In genomic region chr3:187983484-187984124, GRCh38 we compare ENCODE assay signal across 25 cellular contexts.
DNase-seq lines count a peak whose midpoint lies in the region; ATAC-seq and TF ChIP-seq lines count a peak whose summit lies in the region.
"Had no signal": no experiment of that assay in that cellular context is flagged by ENCODE, and none has a peak within 500 bp of the region (broad histone marks: within the 10 kb centered on the region; RNA-seq: fewer than 3 reads in every experiment).

No MANE protein-coding gene starts in this region.

- H3K4me3 ChIP-seq in adrenal gland (no peak overlapping the region), right atrium auricular region (no peak overlapping the region), gastrocnemius medialis (no peak overlapping the region)
- H3K4me3 ChIP-seq: coronary artery, esophagus muscularis mucosa, thoracic aorta had no signal

- TF ChIP-seq CTCF in adrenal gland (IDR thresholded peaks at IDR 0.05) (no peak), right atrium auricular region (IDR thresholded peaks at IDR 0.05) (no peak), gastrocnemius medialis (IDR thresholded peaks at IDR 0.05 in 4 of 5, conservative IDR thresholded peaks at IDR 0.05 in 1 of 5) (no peak)

- H3K27me3 ChIP-seq in adrenal gland (no peaks in the 10 kb centered on the region), right atrium auricular region (no peaks in the 10 kb centered on the region), gastrocnemius medialis (no peaks in the 10 kb centered on the region)
- H3K27me3 ChIP-seq: esophagus muscularis mucosa had no signal

- TF ChIP-seq POLR2A in adrenal gland (IDR thresholded peaks at IDR 0.05) = no peak
- TF ChIP-seq POLR2A in gastrocnemius medialis (IDR thresholded peaks at IDR 0.05) = no peak

- H3K4me1 ChIP-seq in adrenal gland (replicated peaks in 1 of 2) = peaks cover 6 to 9% of the 10 kb centered on the region in 2 donors
- H3K4me1 ChIP-seq in right atrium auricular region = peaks cover 0 to 10% of the 10 kb centered on the region in 2 donors
- H3K4me1 ChIP-seq in gastrocnemius medialis = peaks cover 42 to 45% of the 10 kb centered on the region in 2 donors

- 69 to 77% (median 70%) methylated on average over 6 of the region's 6 CpGs for WGBS in adrenal gland, 4 donors

- in situ Hi-C loops in gastrocnemius medialis (cut with MboI; ENCODE audit: low sequenced_read_pairs in 4 of 4) = no loop called here

- H3K36me3 ChIP-seq in adrenal gland (replicated peaks in 1 of 2) = no peaks in the 10 kb centered on the region
- no peaks in the 10 kb centered on the region for H3K36me3 ChIP-seq in right atrium auricular region
- no peaks in the 10 kb centered on the region for H3K36me3 ChIP-seq in gastrocnemius medialis
- H3K36me3 ChIP-seq: esophagus muscularis mucosa, thoracic aorta had no signal

- intact Hi-C loops in adrenal gland (cut with DNase I) = loop anchor here in 1 of 2 donors (10.0 kb wide), 1 partner anchor 61 kb away; no protein-coding TSS in a partner anchor
- intact Hi-C loops in gastrocnemius medialis (cut with DNase I; ENCODE audit: low total_unique reads) = no loop called here

- H3K27ac ChIP-seq in adrenal gland (peak overlapping the region in 3 of 5 donors; percentile 26 to 35 (median 33)), right atrium auricular region (peak overlapping the region; percentile 56 to 82), gastrocnemius medialis (peak overlapping the region; percentile 57 to 84 (median 82))
- H3K27ac ChIP-seq: coronary artery, esophagus muscularis mucosa, thoracic aorta had no signal

- H3K9me3 ChIP-seq in adrenal gland (replicated peaks in 1 of 3) (no peaks in the 10 kb centered on the region), right atrium auricular region (no peaks in the 10 kb centered on the region), gastrocnemius medialis (no peaks in the 10 kb centered on the region)
- H3K9me3 ChIP-seq: esophagus muscularis mucosa, thoracic aorta had no signal

- DNase-seq in EH (ENCODE audit: low read depth) (peak; percentile 34), adrenal gland (peak; percentile 47 to 74 (median 61)), right atrium auricular region (ENCODE audit: low spot score) (no peak), gastrocnemius medialis (peak; percentile 41 to 66), NCI-H1105 treated with DMSO at 0.1 percent for 48 hours (lab: John Stamatoyannopoulos, UW) (no peak)
- DNase-seq: activated CD4-positive, alpha-beta T cell treated with anti-CD3 and anti-CD28 coated beads for 48 hours; activated T-cell treated with anti-CD3 and anti-CD28 coated beads, Interleukin-2, amount 50 U/mL, for 4 hours; amniotic stem cell; CD8-positive, alpha-beta T cell; GDM1; H7; naive B cell; NCI-H1930; NCI-H2227 treated with DMSO at 0.1 percent for 48 hours; NCI-H69; retina; RPMI8226; stimulated activated CD4-positive, alpha-beta T cell treated with anti-CD3 and anti-CD28 coated beads, Interleukin-12 subunit alpha, Interleukin-12 subunit beta, amount 100 ng/mL, for 4 hours; stimulated activated CD4-positive, alpha-beta T cell treated with anti-CD3 and anti-CD28 coated beads, Interleukin-4, amount 100 ng/mL, for 24 hours; stimulated activated naive CD4-positive, alpha-beta T cell had no signal

- ATAC-seq in gastrocnemius medialis = peak; percentile 68 to 78
- no peak for ATAC-seq in GM19463 (IDR thresholded peaks at IDR 0.05; ENCODE audit: unreplicated experiment)
- no peak for ATAC-seq in GM21786 (IDR thresholded peaks at IDR 0.05; ENCODE audit: unreplicated experiment)
- ATAC-seq: activated T-cell treated with anti-CD3 and anti-CD28 coated beads, Interleukin-2, amount 50 U/mL, for 4 hours; CD8-positive, alpha-beta T cell had no signal

Comparison
In these comparisons a context has a peak if more than half of its experiments do, and no peak if none do; other contexts are left out.
1. DNase-seq: peak in EH (single experiment), adrenal gland (7 of 7) and gastrocnemius medialis (2 of 2); none in right atrium auricular region (single experiment) and NCI-H1105 treated with DMSO at 0.1 percent for 48 hours (single experiment).
2. ATAC-seq: peak in gastrocnemius medialis (2 of 2); none in GM19463 (single experiment) and GM21786 (single experiment).
3. Peak in every context shown above with its lines, with median percentiles within 50 percentile points of each other: H3K27ac ChIP-seq.